In the genomic region with DNA sequence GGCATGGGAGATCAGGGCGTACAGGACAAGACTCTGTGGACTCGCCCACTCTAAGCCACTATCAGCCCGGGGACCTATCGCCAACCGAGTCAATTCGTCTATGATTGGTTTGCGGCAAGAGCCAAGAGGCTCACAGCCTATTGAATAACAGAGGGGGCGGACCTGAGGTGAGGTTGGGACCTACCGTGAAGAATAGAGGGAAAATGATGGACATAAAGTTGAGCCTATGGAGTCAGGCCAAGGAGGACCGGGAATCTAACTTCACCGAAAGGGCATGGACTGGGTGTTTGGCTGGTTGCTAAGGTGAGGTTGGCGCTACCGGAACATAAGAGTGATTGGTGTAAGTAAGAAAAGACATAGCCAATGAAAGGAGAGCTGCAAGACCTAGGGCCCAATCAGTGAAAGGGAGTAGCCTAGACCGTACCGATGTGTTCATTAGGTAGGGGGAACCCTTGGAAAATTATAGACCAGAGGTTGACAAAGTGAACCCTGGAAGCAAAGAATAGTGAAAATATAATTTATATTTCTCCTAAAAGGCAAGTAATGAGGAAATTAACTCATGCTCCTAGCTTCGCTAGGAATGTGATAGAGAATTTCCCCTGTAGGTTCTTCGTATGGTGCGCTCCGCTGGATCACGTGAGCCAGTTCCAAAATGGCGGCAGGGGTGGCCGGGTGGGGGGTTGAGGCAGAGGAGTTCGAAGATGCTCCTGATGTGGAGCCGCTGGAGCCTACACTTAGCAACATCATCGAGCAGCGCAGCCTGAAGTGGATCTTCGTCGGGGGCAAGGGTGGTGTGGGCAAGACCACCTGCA, we compare ENCODE assay signal across 8 cellular contexts. TPM values are rescaled to one million over a fixed set of nuclear protein-coding genes. Genes with fewer than 3 reads are reported as not detected.
DNase-seq lines count a peak whose midpoint lies in the region; ATAC-seq and TF ChIP-seq lines count a peak whose summit lies in the region.

A gene (plus strand): TSS at position 644 of the 812 bp plus-strand sequence. CDS start 9 bp downstream, at position 653.

- peak within 1 kb of the TSS; percentile 88 for H4K5ac ChIP-seq in IMR-90 (ENCODE audit: low read depth, low read length)

- peak within 1 kb of the TSS; percentile 87 for H2BK5ac ChIP-seq in IMR-90 (ENCODE audit: low read depth, low read length, poor library complexity, severe bottlenecking)

- ATAC-seq in GM21528 (IDR thresholded peaks at IDR 0.05; ENCODE audit: low FRiP score, unreplicated experiment) (peak; percentile 67), IMR-90 (ENCODE audit: low read depth) (peak; percentile 86), PC-3 (peak; percentile 91)

- no peaks in the 10 kb centered on the region for H3K27me3 Mint-ChIP-seq in activated T-cell treated with anti-CD3 and anti-CD28 coated beads, Interleukin-2, amount 50 U/mL, for 24 hours

- peaks cover 13 to 50% of the 10 kb centered on the region in 2 experiments for H3K79me1 ChIP-seq in IMR-90 (ENCODE audit: low read depth in 1 of 2, low read length in 2 of 2)

- H3K9me1 ChIP-seq in IMR-90 (ENCODE audit: insufficient read depth, low read length) = peaks cover 13% of the 10 kb centered on the region

- H4K91ac ChIP-seq in IMR-90 (ENCODE audit: insufficient read depth, low read depth, low read length) = peak within 1 kb of the TSS; percentile 53

- peak within 1 kb of the TSS; percentile 32; the same call in 1 of the 2 replicates for H3K23ac ChIP-seq in IMR-90 (ENCODE audit: low read depth, low read length)

- H3K27ac Mint-ChIP-seq in activated T-cell treated with anti-CD3 and anti-CD28 coated beads, Interleukin-2, amount 50 U/mL, for 24 hours = peak within 1 kb of the TSS; percentile 99

- H3K9me3 ChIP-seq in IMR-90 (ENCODE audit: control insufficient read depth, insufficient read depth, low read length) (no peaks in the 10 kb centered on the region), PC-3 (ENCODE audit: low read length) (no peaks in the 10 kb centered on the region), mucosa of rectum (ENCODE audit: control insufficient read depth in 2 of 2, low read length in 2 of 2) (no peaks in the 10 kb centered on the region)

- H2BK15ac ChIP-seq in IMR-90 (ENCODE audit: low read depth, low read length) = no peak within 1 kb of the TSS

- BruUV-seq in IMR-90 (replicated peaks; lab: Mats Ljungman, UMichigan) = no TSS peak
- no TSS peak for BruUV-seq in PC-3 (replicated peaks; lab: Mats Ljungman, UMichigan)

- in situ Hi-C loops in IMR-90 (cut with MboI; ENCODE audit: low sequenced_read_pairs) = no loop called here

- peak within 1 kb of the TSS; percentile 100 for H3K4me3 Mint-ChIP-seq in activated T-cell treated with anti-CD3 and anti-CD28 coated beads, Interleukin-2, amount 50 U/mL, for 24 hours

- no peaks in the 10 kb centered on the region for H3K9me3 Mint-ChIP-seq in activated T-cell treated with anti-CD3 and anti-CD28 coated beads, Interleukin-2, amount 50 U/mL, for 24 hours

- POLR2A ChIA-PET in IMR-90 (lab: Charles Lee; ENCODE audit: unreplicated experiment) (interaction anchor here (0.5 kb wide), 1 partner anchor 87 kb away, joined by 3 read pairs; no protein-coding TSS in a partner anchor), PC-3 (lab: Charles Lee; ENCODE audit: unreplicated experiment) (interaction anchor here (0.5 to 0.6 kb wide), 4 partner anchors 26 to 1317 kb away, joined by 3 to 6 read pairs (median 4); no protein-coding TSS in a partner anchor)

- H3K4ac ChIP-seq in IMR-90 (ENCODE audit: low read depth, low read length) = peak within 1 kb of the TSS; percentile 86

- H3K18ac ChIP-seq in IMR-90 (ENCODE audit: low read depth, low read length) = no peak within 1 kb of the TSS

- peak within 1 kb of the TSS; percentile 91 for H2AK5ac ChIP-seq in IMR-90 (ENCODE audit: low read depth, low read length)

- dilution Hi-C loops in IMR-90 (cut with HindIII; ENCODE audit: low sequenced_read_pairs, unreplicated experiment) = no loop called here

- H3K4me1 ChIP-seq in IMR-90 (ENCODE audit: control insufficient read depth, insufficient read depth, low read length) = peaks cover 10% of the 10 kb centered on the region
- H3K4me1 ChIP-seq in PC-3 (ENCODE audit: insufficient read depth, low read length) = peaks cover 29% of the 10 kb centered on the region
- H3K4me1 ChIP-seq in mucosa of rectum (ENCODE audit: control insufficient read depth in 2 of 2, insufficient read depth in 2 of 2, low read length in 2 of 2) = peaks cover 27 to 28% of the 10 kb centered on the region in 2 donors

- H2AFZ ChIP-seq in IMR-90 (replicated peaks; ENCODE audit: low read length, poor library complexity) = peak within 1 kb of the TSS; percentile 97
- H2AFZ ChIP-seq in PC-3 (ENCODE audit: low read length) = peak within 1 kb of the TSS; percentile 91

- 0% methylated on average over 15 of the region's 28 CpGs; no CpG with 5 or more reads in 1 of the 2 experiments for WGBS in IMR-90 (ENCODE audit: extremely low coverage in 2 of 2, insufficient read length in 1 of 2), 2 experiments

- H3K14ac ChIP-seq in IMR-90 (replicated peaks; ENCODE audit: low read depth, low read length) = peak within 1 kb of the TSS; percentile 82

- TF ChIP-seq POLR2A in IMR-90 (IDR thresholded peaks at IDR 0.05; ENCODE audit: low read depth, low read length) (peak; percentile 85), erythroblast (IDR thresholded peaks at IDR 0.05; ENCODE audit: low read length) (peak; percentile 73)

- H3K36me3 ChIP-seq in IMR-90 (ENCODE audit: control insufficient read depth, insufficient read depth, low read length) = peaks cover 11% of the 10 kb centered on the region
- peaks cover 12% of the 10 kb centered on the region for H3K36me3 ChIP-seq in PC-3 (ENCODE audit: low read depth, low read length)
- H3K36me3 ChIP-seq in mucosa of rectum (ENCODE audit: control insufficient read depth in 2 of 2, insufficient read depth in 2 of 2, low read length in 2 of 2) = peaks cover 0 to 9% of the 10 kb centered on the region in 2 donors

- CTCF ChIA-PET in IMR-90 (lab: Yijun Ruan, JAX) (interaction anchor here (0.5 to 2.2 kb wide), 2 partner anchors 21 to 666 kb away, joined by 3 to 6 read pairs; no protein-coding TSS in a partner anchor), PC-3 (lab: Charles Lee) (interaction anchor here (0.5 to 0.6 kb wide), 3 partner anchors 20 to 39 kb away, joined by 4 to 7 read pairs (median 6); no protein-coding TSS in a partner anchor)

- H2AK9ac ChIP-seq in IMR-90 (replicated peaks; ENCODE audit: low read depth, low read length, poor library complexity) = peak within 1 kb of the TSS; percentile 90

- peak within 1 kb of the TSS; percentile 78; the same call in 1 of the 2 replicates for H2BK20ac ChIP-seq in IMR-90 (ENCODE audit: low read depth, low read length)

- H4K8ac ChIP-seq in IMR-90 (ENCODE audit: low read depth in 2 of 2, low read length in 2 of 2) = peak within 1 kb of the TSS; percentile 70 to 96

- TF ChIP-seq CTCF in IMR-90 (conservative IDR thresholded peaks at IDR 0.05; ENCODE audit: low read depth, low read length) = no peak
- TF ChIP-seq CTCF in PC-3 (conservative IDR thresholded peaks at IDR 0.05; ENCODE audit: low read depth, low read length) = no peak

- H3K79me2 ChIP-seq in PC-3 (ENCODE audit: low read length) = peaks cover 50% of the 10 kb centered on the region

- peaks cover 38% of the 10 kb centered on the region for H3K4me1 Mint-ChIP-seq in activated T-cell treated with anti-CD3 and anti-CD28 coated beads, Interleukin-2, amount 50 U/mL, for 24 hours (ENCODE audit: low read depth)

- H3K56ac ChIP-seq in IMR-90 (ENCODE audit: extremely low read depth, insufficient read depth, low read length) = peak within 1 kb of the TSS; percentile 83

- peak within 1 kb of the TSS; percentile 75 for H3K27ac ChIP-seq in IMR-90 (ENCODE audit: insufficient read depth, low read length)
- H3K27ac ChIP-seq in PC-3 (ENCODE audit: low read length) = peak within 1 kb of the TSS; percentile 84
- peak within 1 kb of the TSS; percentile 68 to 79 for H3K27ac ChIP-seq in mucosa of rectum (ENCODE audit: low read depth in 2 of 2, low read length in 2 of 2)

- no peaks in the 10 kb centered on the region for H3K9me2 ChIP-seq in PC-3 (replicated peaks; ENCODE audit: low read length)

- H3K4me2 ChIP-seq in IMR-90 (ENCODE audit: low read depth, low read length) = peak within 1 kb of the TSS; percentile 92
- H3K4me2 ChIP-seq in PC-3 (ENCODE audit: low read length) = peak within 1 kb of the TSS; percentile 90

- H4K20me1 ChIP-seq in IMR-90 (ENCODE audit: insufficient read depth, low read length) = peaks cover 19% of the 10 kb centered on the region
- peaks cover 20% of the 10 kb centered on the region for H4K20me1 ChIP-seq in PC-3 (ENCODE audit: low read length)

- H3K9ac ChIP-seq in IMR-90 (ENCODE audit: low read depth, low read length) (peak within 1 kb of the TSS; percentile 77), PC-3 (ENCODE audit: low read length) (peak within 1 kb of the TSS; percentile 92), mucosa of rectum (ENCODE audit: low read depth in 1 of 2, low read length in 2 of 2) (peak within 1 kb of the TSS; percentile 73 to 85)

- peak within 1 kb of the TSS; percentile 90 for H2BK120ac ChIP-seq in IMR-90 (ENCODE audit: low read depth, low read length)

- intact Hi-C loops in IMR-90 (cut with micrococcal nuclease) = no loop called here
- intact Hi-C loops in PC-3 (cut with micrococcal nuclease) = loop anchor here (1.0 kb wide), 1 partner anchor 56 kb away; a partner anchor contains a TSS

- H3K27me3 ChIP-seq in IMR-90 (ENCODE audit: control insufficient read depth, insufficient read depth, low read length) = no peaks in the 10 kb centered on the region
- no peaks in the 10 kb centered on the region for H3K27me3 ChIP-seq in PC-3 (ENCODE audit: low read length)
- no peaks in the 10 kb centered on the region for H3K27me3 ChIP-seq in mucosa of rectum (ENCODE audit: control insufficient read depth in 2 of 2, insufficient read depth in 2 of 2, low read length in 2 of 2)

- H3K4me3 ChIP-seq in IMR-90 (ENCODE audit: insufficient read depth, low read depth, low read length) (peak within 1 kb of the TSS; percentile 80), PC-3 (ENCODE audit: low read length) (peak within 1 kb of the TSS; percentile 89), mucosa of rectum (ENCODE audit: low read length in 2 of 2) (peak within 1 kb of the TSS; percentile 93 to 99)

- TF ChIP-seq RAD21 in IMR-90 (IDR thresholded peaks at IDR 0.05; ENCODE audit: low read length) = no peak

- peaks cover 59% of the 10 kb centered on the region for H3K36me3 Mint-ChIP-seq in activated T-cell treated with anti-CD3 and anti-CD28 coated beads, Interleukin-2, amount 50 U/mL, for 24 hours (ENCODE audit: low read depth)

- H3F3A ChIP-seq in PC-3 (ENCODE audit: low read length, unreplicated experiment) = no peaks in the 10 kb centered on the region

- DNase-seq in DMS 273 treated with DMSO at 0.1 percent for 48 hours (lab: John Stamatoyannopoulos, UW) (peak; percentile 100), IMR-90 (peak; percentile 100), PC-3 (peak; percentile 100), erythroblast (lab: John Stamatoyannopoulos, UW) (peak; percentile 96 to 99)
- peak; percentile 83 for DNase-seq in activated T-cell treated with anti-CD3 and anti-CD28 coated beads, Interleukin-2, amount 50 U/mL, for 24 hours
- peak; percentile 86 for DNase-seq in stimulated activated CD8-positive, alpha-beta memory T cell treated with anti-CD3 and anti-CD28 coated beads, Interleukin-4, amount 100 ng/mL, for 48 hours

RNA-seq across cellular contexts. Expression of the gene that starts here (rescaled TPM):
- total RNA-seq in IMR-90 (2012; rRNA removed) = 111 and 129 TPM in 2 replicates
- 152 and 178 TPM in 2 replicates for polyA plus RNA-seq in IMR-90 (2012; rRNA removed)
- 132 and 168 TPM in 2 replicates for polyA plus RNA-seq in IMR-90 (2012; cell fraction: cytosol; rRNA removed)
- 91.7 and 117 TPM in 2 replicates for polyA plus RNA-seq in IMR-90 (2012; cell fraction: nucleus; rRNA removed; ENCODE audit: low replicate concordance)
- total RNA-seq in PC-3 (2014; rRNA removed) = 251 and 264 TPM in 2 replicates

Comparison
In these comparisons a context has a peak if more than half of its experiments do, and no peak if none do; other contexts are left out.
1. Peak in every context shown above with its lines: DNase-seq, ATAC-seq, H3K4me3 ChIP-seq and H3K27ac ChIP-seq.